In genomic region chr10:59079386-59080226, GRCh38 we compare ENCODE assay signal across 8 cellular contexts.
DNase-seq lines count a peak whose midpoint lies in the region; ATAC-seq and TF ChIP-seq lines count a peak whose summit lies in the region.

No MANE protein-coding gene starts in this region.

- H3K36me3 ChIP-seq in RWPE2 (ENCODE audit: low read depth) (no peaks in the 10 kb centered on the region), sigmoid colon (no peaks in the 10 kb centered on the region)

- no peak overlapping the region for H3K27ac ChIP-seq in RWPE2 (ENCODE audit: poor library complexity, severe bottlenecking)
- H3K27ac ChIP-seq in sigmoid colon, result peak overlapping the region; percentile 5 to 55 (median 30)

- TF ChIP-seq CTCF in RWPE2 (IDR thresholded peaks at IDR 0.05; ENCODE audit: poor library complexity, severe bottlenecking) (peak; percentile 40), sigmoid colon (IDR thresholded peaks at IDR 0.05) (no peak)

- 71 to 74% methylated on average over 4 of the region's 4 CpGs for WGBS in sigmoid colon, 2 donors

- H3K4me1 ChIP-seq in RWPE2 (ENCODE audit: insufficient read depth, poor library complexity, severe bottlenecking), result peaks cover 10% of the 10 kb centered on the region
- H3K4me1 ChIP-seq in sigmoid colon, result peaks cover 0 to under 1% (median 0%) of the 10 kb centered on the region in 4 donors

- no peak for TF ChIP-seq EP300 in sigmoid colon (IDR thresholded peaks at IDR 0.05)

- intact Hi-C loops in sigmoid colon (cut with DNase I), result no loop called here

- no peaks in the 10 kb centered on the region for H3K27me3 ChIP-seq in RWPE2 (ENCODE audit: insufficient read depth, poor library complexity, severe bottlenecking)
- H3K27me3 ChIP-seq in sigmoid colon, result no peaks in the 10 kb centered on the region

- TF ChIP-seq POLR2A in sigmoid colon (IDR thresholded peaks at IDR 0.05), result no peak

- ATAC-seq in RWPE2 (ENCODE audit: low read depth), result peak; percentile 72
- no peak for ATAC-seq in HG02973 (IDR thresholded peaks at IDR 0.05; ENCODE audit: unreplicated experiment)

- DNase-seq in EH (ENCODE audit: low read depth) (peak; percentile 69), RWPE2 (ENCODE audit: low spot score) (no peak), fibroblast of the conjunctiva (ENCODE audit: low read depth) (peak; percentile 42), sigmoid colon (no peak), DMS79 (lab: John Stamatoyannopoulos, UW) (no peak), HuH-7.5 (ENCODE audit: low spot score) (no peak), NCI-H1092 (lab: John Stamatoyannopoulos, UW) (no peak)

- H3K9me3 ChIP-seq in RWPE2 (ENCODE audit: severe bottlenecking) (no peaks in the 10 kb centered on the region), sigmoid colon (no peaks in the 10 kb centered on the region)

- H3K4me3 ChIP-seq in RWPE2 (ENCODE audit: severe bottlenecking) (no peak overlapping the region), sigmoid colon (no peak overlapping the region)

Comparison
In these comparisons a context has a peak if more than half of its experiments do, and no peak if none do; other contexts are left out.
1. DNase-seq: peak in EH (single experiment) and fibroblast of the conjunctiva (single experiment); none in RWPE2 (single experiment), sigmoid colon (single experiment), DMS79 (single experiment), HuH-7.5 (single experiment) and NCI-H1092 (single experiment).